12 cellular contexts compared by ENCODE assay signal in genomic region chr11:133911169-133911568, GRCh38. TPM values are rescaled to one million over a fixed set of nuclear protein-coding genes. Genes with fewer than 3 reads are reported as not detected.
DNase-seq lines count a peak whose midpoint lies in the region; ATAC-seq and TF ChIP-seq lines count a peak whose summit lies in the region.
"Had no signal": no experiment of that assay in that cellular context is flagged by ENCODE, and none has a peak within 500 bp of the region (broad histone marks: within the 10 kb centered on the region; RNA-seq: fewer than 3 reads in every experiment).

No MANE protein-coding gene starts in this region.

- DNase-seq in activated CD4-positive, alpha-beta T cell treated with anti-CD3 and anti-CD28 coated beads for 48 hours = peak; percentile 27
- DNase-seq in activated CD4-positive, alpha-beta T cell treated with anti-CD3 and anti-CD28 coated beads, Interleukin-2, amount 50 U/mL, for 48 hours = no peak
- DNase-seq in UCSD-AML1 (lab: John Stamatoyannopoulos, UW; ENCODE audit: unreplicated experiment) (peak; percentile 19), retinal pigment epithelial cell (ENCODE audit: low read depth) (no peak), GM19238 (ENCODE audit: insufficient read length, low spot score) (no peak), cortex of kidney (lab: John Stamatoyannopoulos, UW) (no peak), uterus (no peak)
- DNase-seq: MV-4-11, SHP77 treated with DMSO at 0.1 percent for 48 hours had no signal

- H3K4me3 ChIP-seq in retinal pigment epithelial cell (ENCODE audit: low read length) (no peak overlapping the region), uterus (no peak overlapping the region)
- H3K4me3 ChIP-seq: BLaER1, esophagus muscularis mucosa had no signal

- no peak overlapping the region for H3K27ac ChIP-seq in uterus
- H3K27ac ChIP-seq: BLaER1, esophagus muscularis mucosa had no signal

- no peaks in the 10 kb centered on the region for H3K9me3 ChIP-seq in uterus
- H3K9me3 ChIP-seq: BLaER1, esophagus muscularis mucosa had no signal

- intact Hi-C loops in uterus (cut with DNase I; ENCODE audit: low total_unique reads) = no loop called here

- peak; percentile 44 for TF ChIP-seq CTCF in retinal pigment epithelial cell (conservative IDR thresholded peaks at IDR 0.05; ENCODE audit: low read depth, low read length)
- TF ChIP-seq CTCF in uterus (IDR thresholded peaks at IDR 0.05) = no peak

- no peaks in the 10 kb centered on the region for H3K4me1 ChIP-seq in uterus
- H3K4me1 ChIP-seq: esophagus muscularis mucosa had no signal

- peak; percentile 72 for ATAC-seq in HG02973 (IDR thresholded peaks at IDR 0.05; ENCODE audit: unreplicated experiment)

- H3K36me3 ChIP-seq in uterus = no peaks in the 10 kb centered on the region
- H3K36me3 ChIP-seq: BLaER1 had no signal

- no peak for TF ChIP-seq POLR2A in uterus (IDR thresholded peaks at IDR 0.05)

- no peaks in the 10 kb centered on the region for H3K27me3 ChIP-seq in uterus
- H3K27me3 ChIP-seq: BLaER1, esophagus muscularis mucosa had no signal

RNA-seq across cellular contexts. Expression of gene IGSF9B, which starts 45.6 kb away (rescaled TPM):
- total RNA-seq in uterus = 100 to 1,000 TPM in 1 of 4 donors, 10 to 100 TPM in 2, 1 to 10 TPM in 1; 6.5 to 106 (median 29.1) TPM

Comparison
In these comparisons a context has a peak if more than half of its experiments do, and no peak if none do; other contexts are left out.
1. DNase-seq: peak in activated CD4-positive, alpha-beta T cell treated with anti-CD3 and anti-CD28 coated beads for 48 hours (single experiment) and UCSD-AML1 (single experiment); none in activated CD4-positive, alpha-beta T cell treated with anti-CD3 and anti-CD28 coated beads, Interleukin-2, amount 50 U/mL, for 48 hours (0 of 2), retinal pigment epithelial cell (single experiment), GM19238 (single experiment), cortex of kidney (single experiment) and uterus (0 of 2).